Comparison of ENCODE assay signal across 20 cellular contexts in genomic region chrX:19760841-19761512, GRCh38.
DNase-seq lines count a peak whose midpoint lies in the region; ATAC-seq and TF ChIP-seq lines count a peak whose summit lies in the region.
"Had no signal": no experiment of that assay in that cellular context is flagged by ENCODE, and none has a peak within 500 bp of the region (broad histone marks: within the 10 kb centered on the region; RNA-seq: fewer than 3 reads in every experiment).

No MANE protein-coding gene starts in this region.

- no CpG with 5 or more reads among the region's 6 CpGs for WGBS in mesendoderm (ENCODE audit: extremely low coverage, insufficient coverage, low lambda C conversion rate)
- 78 to 86% methylated on average over 2 to 6 of the region's 6 CpGs for WGBS in transverse colon (ENCODE audit: low coverage in 1 of 2), 2 donors

- no peak overlapping the region for H2BK120ac ChIP-seq in mesendoderm (ENCODE audit: low read depth, low read length)

- peaks cover 95% of the 10 kb centered on the region for H3K4me1 ChIP-seq in DOHH2 (ENCODE audit: control insufficient read depth, low read length)
- H3K4me1 ChIP-seq in mesendoderm (ENCODE audit: control insufficient read depth, low read depth, low read length), result no peaks in the 10 kb centered on the region
- H3K4me1 ChIP-seq in transverse colon, result peaks cover 0 to 15% (median 0%) of the 10 kb centered on the region in 4 donors
- H3K4me1 ChIP-seq: ascending aorta, psoas muscle had no signal

- H3K4ac ChIP-seq in mesendoderm (ENCODE audit: low read depth, low read length), result no peak overlapping the region

- peaks cover 45% of the 10 kb centered on the region for H3K4me1 Mint-ChIP-seq in activated T-helper 1 cell treated with anti-CD3 and anti-CD28 coated beads, Interleukin-12 subunit alpha, Interleukin-12 subunit beta, Interleukin-2, Interleukin-4 antibody, amounts not matched to agents 30 ng/mL and 10 ng/mL and 1 ng/mL, durations not matched to agents 14 hours and 24 hours and 36 hours (ENCODE audit: low read depth)

- H3K9ac ChIP-seq in mesendoderm (ENCODE audit: low read length), result no peak overlapping the region

- H3K9me3 Mint-ChIP-seq in activated T-helper 1 cell treated with anti-CD3 and anti-CD28 coated beads, Interleukin-12 subunit alpha, Interleukin-12 subunit beta, Interleukin-2, Interleukin-4 antibody, amounts not matched to agents 30 ng/mL and 10 ng/mL and 1 ng/mL, durations not matched to agents 14 hours and 24 hours and 36 hours, result no peaks in the 10 kb centered on the region

- H3K4me3 ChIP-seq in DOHH2 (ENCODE audit: low read length) (peak overlapping the region; percentile 41), mesendoderm (ENCODE audit: low read length) (no peak overlapping the region), transverse colon (no peak overlapping the region)
- H3K4me3 ChIP-seq: ascending aorta, HAP-1, hepatocyte, Peyer's patch, psoas muscle had no signal

- peaks cover 22% of the 10 kb centered on the region for H3F3A ChIP-seq in DOHH2 (ENCODE audit: control insufficient read depth, insufficient read depth)

- no peak for TF ChIP-seq POLR2A in transverse colon (IDR thresholded peaks at IDR 0.05)

- H4K5ac ChIP-seq in mesendoderm (ENCODE audit: low read length), result no peak overlapping the region

- H3K27me3 ChIP-seq in DOHH2 (ENCODE audit: control insufficient read depth, low read length) (no peaks in the 10 kb centered on the region), mesendoderm (ENCODE audit: insufficient read depth, low read length, poor library complexity) (no peaks in the 10 kb centered on the region), transverse colon (no peaks in the 10 kb centered on the region)
- H3K27me3 ChIP-seq: ascending aorta, hepatocyte, Peyer's patch had no signal

- peak; percentile 23 for DNase-seq in NCI-H2171 treated with DMSO at 0.1 percent for 48 hours (lab: John Stamatoyannopoulos, UW)
- DNase-seq in NCI-H2171 (lab: John Stamatoyannopoulos, UW), result no peak
- DNase-seq in activated T-helper 1 cell treated with anti-CD3 and anti-CD28 coated beads, Interleukin-12 subunit alpha, Interleukin-12 subunit beta, Interleukin-2, Interleukin-4 antibody, amounts not matched to agents 30 ng/mL and 10 ng/mL and 1 ng/mL, durations not matched to agents 14 hours and 24 hours and 36 hours (ENCODE audit: low spot score), result no peak
- peak; percentile 37 for DNase-seq in mesendoderm
- no peak for DNase-seq in cardiac septum (ENCODE audit: low spot score)
- DNase-seq in transverse colon, result no peak
- DNase-seq: cortex of kidney, KBM-7, left colon, NCI-H510A, Peyer's patch, psoas muscle, SW 1271 had no signal

- peak overlapping the region; percentile 49 for H3K27ac Mint-ChIP-seq in activated T-helper 1 cell treated with anti-CD3 and anti-CD28 coated beads, Interleukin-12 subunit alpha, Interleukin-12 subunit beta, Interleukin-2, Interleukin-4 antibody, amounts not matched to agents 30 ng/mL and 10 ng/mL and 1 ng/mL, durations not matched to agents 14 hours and 24 hours and 36 hours

- TF ChIP-seq EP300 in transverse colon (IDR thresholded peaks at IDR 0.05; ENCODE audit: low read depth), result no peak

- H3K9me2 ChIP-seq in DOHH2 (replicated peaks; ENCODE audit: control insufficient read depth, low read length), result no peaks in the 10 kb centered on the region

- TF ChIP-seq CTCF in DOHH2 (IDR thresholded peaks at IDR 0.05; ENCODE audit: low read depth, low read length, poor library complexity, severe bottlenecking) (no peak), transverse colon (IDR thresholded peaks at IDR 0.05) (no peak)

- no peak overlapping the region for H2BK15ac ChIP-seq in mesendoderm (replicated peaks; ENCODE audit: low read depth)

- in situ Hi-C loops in transverse colon (cut with MboI; ENCODE audit: low pct_ligation_motif_present in 1 of 4, low pct_unique_long_range_greater_than_20kb in 1 of 4, low sequenced_read_pairs in 3 of 4), result no loop called here

- H2AK5ac ChIP-seq in mesendoderm (ENCODE audit: low read length), result no peak overlapping the region

- peak overlapping the region; percentile 51 for H3K18ac ChIP-seq in mesendoderm (ENCODE audit: low read length)

- H3K9me3 ChIP-seq in DOHH2 (ENCODE audit: control insufficient read depth, insufficient read depth, low read length) (no peaks in the 10 kb centered on the region), transverse colon (no peaks in the 10 kb centered on the region)
- H3K9me3 ChIP-seq: ascending aorta, HAP-1, Peyer's patch, psoas muscle had no signal

- intact Hi-C loops in activated T-helper 1 cell treated with anti-CD3 and anti-CD28 coated beads, Interleukin-12 subunit alpha, Interleukin-12 subunit beta, Interleukin-2, Interleukin-4 antibody, amounts not matched to agents 30 ng/mL and 10 ng/mL and 1 ng/mL, durations not matched to agents 14 hours and 24 hours and 36 hours (cut with micrococcal nuclease), result no loop called here
- intact Hi-C loops in cardiac septum (cut with DNase I) (no loop called here), transverse colon (cut with DNase I; ENCODE audit: low total_unique reads) (no loop called here)

- H3K79me1 ChIP-seq in mesendoderm (ENCODE audit: low read length), result no peaks in the 10 kb centered on the region

- H3K27me3 Mint-ChIP-seq in activated T-helper 1 cell treated with anti-CD3 and anti-CD28 coated beads, Interleukin-12 subunit alpha, Interleukin-12 subunit beta, Interleukin-2, Interleukin-4 antibody, amounts not matched to agents 30 ng/mL and 10 ng/mL and 1 ng/mL, durations not matched to agents 14 hours and 24 hours and 36 hours (ENCODE audit: insufficient read depth), result no peaks in the 10 kb centered on the region

- no peak overlapping the region for H2BK5ac ChIP-seq in mesendoderm (ENCODE audit: low read length)

- peaks cover 9% of the 10 kb centered on the region for H3K36me3 Mint-ChIP-seq in activated T-helper 1 cell treated with anti-CD3 and anti-CD28 coated beads, Interleukin-12 subunit alpha, Interleukin-12 subunit beta, Interleukin-2, Interleukin-4 antibody, amounts not matched to agents 30 ng/mL and 10 ng/mL and 1 ng/mL, durations not matched to agents 14 hours and 24 hours and 36 hours (ENCODE audit: low read depth)

- no peak overlapping the region for H3K23ac ChIP-seq in mesendoderm (ENCODE audit: low read length)

- no peak overlapping the region for H4K8ac ChIP-seq in mesendoderm (ENCODE audit: low read depth, low read length)

- H3K27ac ChIP-seq in DOHH2 (ENCODE audit: low read depth, low read length) (peak overlapping the region; percentile 91), mesendoderm (ENCODE audit: low read depth, low read length) (no peak overlapping the region), transverse colon (no peak overlapping the region)
- H3K27ac ChIP-seq: 22Rv1, ascending aorta, C4-2B, hepatocyte, Peyer's patch, psoas muscle had no signal

- H3K4me3 Mint-ChIP-seq in activated T-helper 1 cell treated with anti-CD3 and anti-CD28 coated beads, Interleukin-12 subunit alpha, Interleukin-12 subunit beta, Interleukin-2, Interleukin-4 antibody, amounts not matched to agents 30 ng/mL and 10 ng/mL and 1 ng/mL, durations not matched to agents 14 hours and 24 hours and 36 hours, result no peak overlapping the region

- H3K56ac ChIP-seq in mesendoderm (ENCODE audit: low read length), result no peak overlapping the region

- H3K79me2 ChIP-seq in DOHH2 (ENCODE audit: control insufficient read depth, low read length) (peaks cover 56% of the 10 kb centered on the region), mesendoderm (ENCODE audit: control insufficient read depth, insufficient read depth, low read length) (no peaks in the 10 kb centered on the region)
- H3K79me2 ChIP-seq: hepatocyte had no signal

- H3K36me3 ChIP-seq in DOHH2 (ENCODE audit: control insufficient read depth, low read length) (no peaks in the 10 kb centered on the region), mesendoderm (ENCODE audit: control insufficient read depth, insufficient read depth, low read length) (no peaks in the 10 kb centered on the region), transverse colon (no peaks in the 10 kb centered on the region)
- H3K36me3 ChIP-seq: ascending aorta, HAP-1, Peyer's patch had no signal

- H3K4me2 ChIP-seq in DOHH2 (ENCODE audit: low read length) (peak overlapping the region; percentile 65), mesendoderm (ENCODE audit: low read length) (no peak overlapping the region)
- H3K4me2 ChIP-seq: hepatocyte had no signal

- no peak for ATAC-seq in GM21515 (IDR thresholded peaks at IDR 0.05; ENCODE audit: unreplicated experiment)
- ATAC-seq: left colon, psoas muscle had no signal

- H4K20me1 ChIP-seq in DOHH2 (ENCODE audit: control insufficient read depth, insufficient read depth, low read depth, low read length), result no peaks in the 10 kb centered on the region

Comparison
In these comparisons a context has a peak if more than half of its experiments do, and no peak if none do; other contexts are left out.
1. DNase-seq: peak in NCI-H2171 treated with DMSO at 0.1 percent for 48 hours (single experiment) and mesendoderm (single experiment); none in NCI-H2171 (single experiment), activated T-helper 1 cell treated with anti-CD3 and anti-CD28 coated beads, Interleukin-12 subunit alpha, Interleukin-12 subunit beta, Interleukin-2, Interleukin-4 antibody, amounts not matched to agents 30 ng/mL and 10 ng/mL and 1 ng/mL, durations not matched to agents 14 hours and 24 hours and 36 hours (single experiment), cardiac septum (single experiment) and transverse colon (single experiment).